ENCODE assay signal across 1 cellular context in the genomic region with DNA sequence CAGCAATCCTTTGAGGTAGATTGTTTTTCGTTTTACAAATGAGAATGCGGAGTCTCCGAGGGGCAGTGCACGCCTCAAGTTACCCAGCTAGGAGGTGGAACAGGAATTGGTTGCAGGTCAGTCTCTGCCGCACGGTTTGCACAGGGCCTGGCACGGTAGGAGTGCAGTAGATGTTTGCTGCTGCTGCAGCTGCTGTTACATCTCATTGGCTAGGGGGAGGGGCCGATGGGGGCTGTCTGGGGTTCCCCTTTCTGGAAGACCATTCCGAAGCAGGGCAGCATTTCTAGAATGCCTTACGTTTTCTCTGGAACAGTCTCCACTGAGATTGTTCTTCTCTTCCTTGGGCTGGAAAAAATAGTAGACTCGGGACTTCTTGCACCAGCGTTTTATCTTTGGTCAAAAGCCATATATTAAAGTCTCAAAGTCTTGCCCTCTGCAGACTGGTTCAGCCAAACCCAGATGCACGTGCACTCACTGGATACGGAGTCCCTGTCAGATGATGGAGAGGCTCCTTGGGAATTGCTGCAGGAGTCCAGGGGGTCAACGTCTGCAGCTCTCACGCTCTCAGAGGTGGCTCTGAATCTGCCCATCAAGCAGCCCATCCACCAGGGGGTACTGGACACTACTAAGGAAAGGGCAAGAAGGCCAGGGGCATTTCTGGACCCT.
TF ChIP-seq lines count a peak whose summit lies in the region.

No MANE protein-coding gene starts in this region.

TF ChIP-seq in endothelial cell of umbilical vein, 7 proteins besides CTCF, POLR2A, EP300 and RAD21:
- no peak for TF ChIP-seq POLR2AphosphoS5 (IDR thresholded peaks at IDR 0.05; ENCODE audit: insufficient read depth, low read depth, low read length)
- no peak for TF ChIP-seq MYC (IDR thresholded peaks at IDR 0.05; ENCODE audit: low read depth, low read length)
- TF ChIP-seq GATA2 (IDR thresholded peaks at IDR 0.05; ENCODE audit: insufficient read depth, insufficient read length, low read depth, low read length) = no peak
- TF ChIP-seq EZH2 (IDR thresholded peaks at IDR 0.05; ENCODE audit: borderline replicate concordance, low read depth, low read length, severe bottlenecking) = no peak
- no peak for TF ChIP-seq JUN (IDR thresholded peaks at IDR 0.05; ENCODE audit: borderline replicate concordance, insufficient read depth, insufficient read length, low read depth)
- TF ChIP-seq MAX (IDR thresholded peaks at IDR 0.05; ENCODE audit: insufficient read depth, insufficient read length) = no peak
- no peak for TF ChIP-seq FOS (IDR thresholded peaks at IDR 0.05; ENCODE audit: borderline replicate concordance, insufficient read depth, low read length)
